In the genomic region with DNA sequence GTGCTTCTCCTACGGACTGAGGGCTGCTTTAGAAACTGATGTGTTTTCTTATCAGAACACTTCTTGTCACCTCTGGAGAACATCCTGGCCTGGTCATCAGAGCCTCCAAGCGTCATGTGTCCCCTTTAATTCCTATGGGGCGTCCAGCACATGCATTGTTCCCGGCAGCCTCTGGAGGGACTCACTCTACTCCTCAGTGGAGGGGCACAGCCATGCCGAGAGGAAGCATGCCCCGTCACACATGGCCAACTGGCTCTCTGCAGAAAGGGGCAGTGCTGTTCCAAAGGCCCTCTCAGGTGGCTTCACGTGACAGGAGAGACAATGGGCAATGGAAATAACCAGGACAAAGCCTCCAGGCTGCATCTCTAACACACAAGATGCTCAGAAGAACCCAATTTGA, we compare ENCODE assay signal across 1 cellular context.
TF ChIP-seq lines count a peak whose summit lies in the region.

No MANE protein-coding gene starts in this region.

TF ChIP-seq in K562, 482 proteins besides CTCF, POLR2A, EP300 and RAD21 (continued from another document):
- TF ChIP-seq, protein P1, sequence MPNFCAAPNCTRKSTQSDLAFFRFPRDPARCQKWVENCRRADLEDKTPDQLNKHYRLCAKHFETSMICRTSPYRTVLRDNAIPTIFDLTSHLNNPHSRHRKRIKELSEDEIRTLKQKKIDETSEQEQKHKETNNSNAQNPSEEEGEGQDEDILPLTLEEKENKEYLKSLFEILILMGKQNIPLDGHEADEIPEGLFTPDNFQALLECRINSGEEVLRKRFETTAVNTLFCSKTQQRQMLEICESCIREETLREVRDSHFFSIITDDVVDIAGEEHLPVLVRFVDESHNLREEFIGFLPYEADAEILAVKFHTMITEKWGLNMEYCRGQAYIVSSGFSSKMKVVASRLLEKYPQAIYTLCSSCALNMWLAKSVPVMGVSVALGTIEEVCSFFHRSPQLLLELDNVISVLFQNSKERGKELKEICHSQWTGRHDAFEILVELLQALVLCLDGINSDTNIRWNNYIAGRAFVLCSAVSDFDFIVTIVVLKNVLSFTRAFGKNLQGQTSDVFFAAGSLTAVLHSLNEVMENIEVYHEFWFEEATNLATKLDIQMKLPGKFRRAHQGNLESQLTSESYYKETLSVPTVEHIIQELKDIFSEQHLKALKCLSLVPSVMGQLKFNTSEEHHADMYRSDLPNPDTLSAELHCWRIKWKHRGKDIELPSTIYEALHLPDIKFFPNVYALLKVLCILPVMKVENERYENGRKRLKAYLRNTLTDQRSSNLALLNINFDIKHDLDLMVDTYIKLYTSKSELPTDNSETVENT (CRISPR knock-in tag; IDR thresholded peaks at IDR 0.05), result no peak
